Comparison of ENCODE assay signal across 28 cellular contexts in the genomic region with DNA sequence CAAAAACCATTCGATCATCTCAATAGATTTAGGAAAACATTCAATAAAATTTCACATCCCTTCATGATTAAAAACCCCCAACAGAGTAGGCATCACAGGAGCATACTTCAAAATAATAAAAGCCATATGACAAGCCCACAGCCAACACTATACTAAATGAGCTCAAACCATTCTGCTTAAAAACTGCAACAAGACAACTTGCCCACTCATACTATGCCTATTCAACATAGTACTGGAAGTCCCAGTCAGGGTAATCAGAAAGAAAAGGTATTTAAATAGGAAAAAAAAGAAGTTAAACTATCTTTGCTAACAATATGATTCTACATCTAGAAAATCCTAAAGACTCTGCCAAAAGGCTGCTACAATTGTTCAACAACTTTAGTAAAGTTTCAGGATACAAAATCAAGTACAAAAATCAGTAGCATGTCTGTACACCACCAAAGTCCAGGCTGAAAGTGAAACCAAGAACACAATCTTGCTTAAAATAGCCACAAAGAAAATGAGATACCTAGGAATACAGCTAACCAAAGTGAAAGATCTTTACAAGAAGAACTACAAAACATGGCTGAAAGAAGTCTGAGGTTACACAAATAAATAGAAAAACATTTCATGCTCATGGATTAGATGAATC.
A peak's percentile ranks its signal among the peaks of the same experiment; 100 is the strongest.
DNase-seq lines count a peak whose midpoint lies in the region; ATAC-seq, FAIRE-seq and TF ChIP-seq lines count a peak whose summit lies in the region.
"Had no signal": no experiment of that assay in that cellular context is flagged by ENCODE, and none has a peak within 500 bp of the region (broad histone marks: within the 10 kb centered on the region; RNA-seq: fewer than 3 reads in every experiment).

No MANE protein-coding gene starts in this region.

- in situ Hi-C loops in gastrocnemius medialis (cut with MboI; ENCODE audit: low sequenced_read_pairs in 4 of 4) = loop anchor here in 1 of 4 donors (25.0 kb wide), 1 partner anchor 92 kb away; no protein-coding TSS in a partner anchor

- H3K4me3 ChIP-seq in gastrocnemius medialis = peak overlapping the region in 1 of 4 donors; percentile 6
- H3K4me3 ChIP-seq: HAP-1, heart left ventricle, pancreas, SJCRH30, tibial nerve had no signal

- ATAC-seq in GM18517 (IDR thresholded peaks at IDR 0.05; ENCODE audit: unreplicated experiment) (peak; percentile 57), GM21367 (IDR thresholded peaks at IDR 0.05; ENCODE audit: unreplicated experiment) (peak; percentile 82), HG02973 (IDR thresholded peaks at IDR 0.05; ENCODE audit: unreplicated experiment) (peak; percentile 72), HG03558 (IDR thresholded peaks at IDR 0.05; ENCODE audit: extremely low read depth, unreplicated experiment) (peak; percentile 83), gastrocnemius medialis (no peak)
- ATAC-seq: heart left ventricle; naive thymus-derived CD8-positive, alpha-beta T cell; pancreas; sciatic nerve; stimulated activated naive B cell treated with anti-CD40 and anti-IgM and Interleukin-4, amounts not matched to agents 10 μg/mL and 1 μg/mL and 100 μg/mL, for 72 hours; WTC11 had no signal

- H3K36me3 ChIP-seq in gastrocnemius medialis = no peaks in the 10 kb centered on the region
- H3K36me3 ChIP-seq: HAP-1, heart left ventricle, pancreas, SJCRH30, tibial nerve had no signal

- TF ChIP-seq CTCF in gastrocnemius medialis (IDR thresholded peaks at IDR 0.05 in 4 of 5, conservative IDR thresholded peaks at IDR 0.05 in 1 of 5) = no peak

- FAIRE-seq in HTR-8/SVneo (lab: Jason Lieb, UNC) = no peak
- FAIRE-seq: colon, endometrium, GM18507, pancreas had no signal

- H3K27ac ChIP-seq in gastrocnemius medialis = no peak overlapping the region
- H3K27ac ChIP-seq: C4-2B, heart left ventricle, pancreas, SJCRH30, tibial nerve had no signal

- DNase-seq in HTR-8/SVneo (ENCODE audit: insufficient read length, low spot score) (no peak), hepatic stellate cell (ENCODE audit: low spot score) (no peak), gastrocnemius medialis (no peak), NCI-H2107 (lab: John Stamatoyannopoulos, UW) (no peak)
- DNase-seq: activated CD4-positive, alpha-beta memory T cell treated with anti-CD3 and anti-CD28 coated beads for 36 hours; activated T-cell treated with anti-CD3 and anti-CD28 coated beads, Interleukin-2, amount 50 U/mL, for 1 hour; DMS53; heart left ventricle; KBM-7; naive thymus-derived CD8-positive, alpha-beta T cell; NCI-H2081; NCI-H526; pancreas; SJCRH30; stimulated activated naive B cell treated with anti-CD40 and anti-IgM and Interleukin-4, amounts not matched to agents 10 μg/mL and 1 μg/mL and 100 μg/mL, for 72 hours; T-helper 2 cell had no signal

- intact Hi-C loops in gastrocnemius medialis (cut with DNase I; ENCODE audit: low total_unique reads) = no loop called here

- no peaks in the 10 kb centered on the region for H3K4me1 ChIP-seq in gastrocnemius medialis
- H3K4me1 ChIP-seq: HAP-1, heart left ventricle, pancreas, SJCRH30, tibial nerve had no signal

- H3K9me3 ChIP-seq in gastrocnemius medialis = no peaks in the 10 kb centered on the region
- H3K9me3 ChIP-seq: HAP-1, pancreas, SJCRH30, tibial nerve had no signal

- H3K27me3 ChIP-seq in gastrocnemius medialis = no peaks in the 10 kb centered on the region
- H3K27me3 ChIP-seq: heart left ventricle, pancreas, SJCRH30, tibial nerve had no signal

- no peak for TF ChIP-seq POLR2A in gastrocnemius medialis (IDR thresholded peaks at IDR 0.05)

Comparison
In these comparisons a context has a peak if more than half of its experiments do, and no peak if none do; other contexts are left out.
1. ATAC-seq: peak in GM18517 (single experiment), GM21367 (single experiment), HG02973 (single experiment) and HG03558 (single experiment); none in gastrocnemius medialis (0 of 2).